9 cellular contexts compared by ENCODE assay signal in the genomic region with DNA sequence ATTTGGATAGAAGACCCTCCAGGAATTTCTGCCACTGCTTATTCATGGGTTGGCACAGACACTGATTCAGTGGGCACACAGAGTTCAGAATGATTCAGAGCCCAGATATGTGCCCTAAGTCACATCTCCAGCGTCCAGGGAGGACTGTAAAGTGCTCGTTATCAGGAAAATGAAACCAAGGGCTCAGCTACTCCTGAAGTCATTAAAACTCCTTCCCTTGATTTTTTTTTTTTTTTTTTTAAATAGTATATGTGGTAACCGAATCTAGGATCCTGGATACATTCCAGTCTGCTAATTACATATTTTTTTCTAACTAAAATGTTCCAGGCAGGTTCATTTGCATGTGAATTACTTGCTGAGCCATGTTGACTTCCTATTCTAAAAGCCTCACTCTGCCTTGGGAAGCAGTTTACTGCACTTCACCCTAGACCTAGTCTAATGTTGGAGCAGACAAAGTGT. TPM values are rescaled to one million over a fixed set of nuclear protein-coding genes. Genes with fewer than 3 reads are reported as not detected.
DNase-seq lines count a peak whose midpoint lies in the region; ATAC-seq and TF ChIP-seq lines count a peak whose summit lies in the region.
"Had no signal": no experiment of that assay in that cellular context is flagged by ENCODE, and none has a peak within 500 bp of the region (broad histone marks: within the 10 kb centered on the region; RNA-seq: fewer than 3 reads in every experiment).

No MANE protein-coding gene starts in this region.

- peak overlapping the region; percentile 62 for H2BK5ac ChIP-seq in IMR-90 (ENCODE audit: low read depth, low read length, poor library complexity, severe bottlenecking)

- H3K9ac ChIP-seq in IMR-90 (ENCODE audit: low read depth, low read length), result no peak overlapping the region

- no peak overlapping the region for H3K27ac ChIP-seq in IMR-90 (ENCODE audit: insufficient read depth, low read length)
- H3K27ac ChIP-seq in brain microvascular endothelial cell, result peak overlapping the region; percentile 56

- peak overlapping the region; percentile 90 for H3K4me2 ChIP-seq in IMR-90 (ENCODE audit: low read depth, low read length)

- H3K18ac ChIP-seq in IMR-90 (ENCODE audit: low read depth, low read length), result peak overlapping the region; percentile 56; the same call in 1 of the 2 replicates

- H3K79me1 ChIP-seq in IMR-90 (ENCODE audit: low read depth in 1 of 2, low read length in 2 of 2), result peaks cover 18 to 24% of the 10 kb centered on the region in 2 experiments; a peak in 3 of 4 replicates

- H3K4me3 ChIP-seq in BJ (ENCODE audit: low read depth, low read length) (peak overlapping the region; percentile 3; the same call in 1 of the 2 replicates), IMR-90 (ENCODE audit: insufficient read depth, low read depth, low read length) (no peak overlapping the region), brain microvascular endothelial cell (ENCODE audit: low read depth, low read length) (peak overlapping the region; percentile 18)

- H3K4ac ChIP-seq in IMR-90 (ENCODE audit: low read depth, low read length), result peak overlapping the region; percentile 37; the same call in 1 of the 2 replicates

- H3K4me1 ChIP-seq in IMR-90 (ENCODE audit: control insufficient read depth, insufficient read depth, low read length), result peaks cover 4% of the 10 kb centered on the region

- intact Hi-C loops in IMR-90 (cut with micrococcal nuclease), result no loop called here

- no peak overlapping the region; the same call in 1 of the 2 replicates for H3K23ac ChIP-seq in IMR-90 (ENCODE audit: low read depth, low read length)

- peak overlapping the region; percentile 36; the same call in 1 of the 2 replicates for H2BK120ac ChIP-seq in IMR-90 (ENCODE audit: low read depth, low read length)

- H3K56ac ChIP-seq in IMR-90 (ENCODE audit: extremely low read depth, insufficient read depth, low read length), result no peak overlapping the region

- in situ Hi-C loops in IMR-90 (cut with MboI; ENCODE audit: low sequenced_read_pairs), result no loop called here
- in situ Hi-C loops in brain microvascular endothelial cell (cut with HindIII; ENCODE audit: low pct_ligation_motif_present, low sequenced_read_pairs), result no loop called here

- H3K9me3 ChIP-seq in IMR-90 (ENCODE audit: control insufficient read depth, insufficient read depth, low read length), result no peaks in the 10 kb centered on the region

- peak; percentile 42 for ATAC-seq in IMR-90 (ENCODE audit: low read depth)
- ATAC-seq in GM19463 (IDR thresholded peaks at IDR 0.05; ENCODE audit: unreplicated experiment), result no peak
- ATAC-seq in GM21515 (IDR thresholded peaks at IDR 0.05; ENCODE audit: unreplicated experiment), result no peak

- dilution Hi-C loops in IMR-90 (cut with HindIII; ENCODE audit: low sequenced_read_pairs, unreplicated experiment), result no loop called here

- H2AFZ ChIP-seq in IMR-90 (replicated peaks; ENCODE audit: low read length, poor library complexity), result no peak overlapping the region

- CTCF ChIA-PET in BJ (lab: Yijun Ruan, JAX), result interaction anchor here (1.1 to 1.2 kb wide), 2 partner anchors 8 to 14 kb away, joined by 3 read pairs; no protein-coding TSS in a partner anchor
- CTCF ChIA-PET in IMR-90 (lab: Yijun Ruan, JAX), result no interaction called here

- no peak overlapping the region for H2BK20ac ChIP-seq in IMR-90 (ENCODE audit: low read depth, low read length)

- peaks cover 5% of the 10 kb centered on the region; the same call in 1 of the 2 replicates for H3K9me1 ChIP-seq in IMR-90 (ENCODE audit: insufficient read depth, low read length)

- H2AK5ac ChIP-seq in IMR-90 (ENCODE audit: low read depth, low read length), result no peak overlapping the region

- no TSS peak for BruUV-seq in IMR-90 (replicated peaks; lab: Mats Ljungman, UMichigan)

- TF ChIP-seq RAD21 in IMR-90 (IDR thresholded peaks at IDR 0.05; ENCODE audit: low read length), result no peak

- H4K20me1 ChIP-seq in IMR-90 (ENCODE audit: insufficient read depth, low read length), result no peaks in the 10 kb centered on the region

- WGBS in IMR-90 (ENCODE audit: extremely low coverage in 2 of 2, insufficient read length in 1 of 2), 2 experiments, result no CpG with 5 or more reads among the region's 3 CpGs

- no peaks in the 10 kb centered on the region for H3K36me3 ChIP-seq in BJ (ENCODE audit: control insufficient read depth, insufficient read depth, low read length)
- H3K36me3 ChIP-seq in IMR-90 (ENCODE audit: control insufficient read depth, insufficient read depth, low read length), result no peaks in the 10 kb centered on the region
- no peaks in the 10 kb centered on the region for H3K36me3 ChIP-seq in brain microvascular endothelial cell (replicated peaks)

- TF ChIP-seq CTCF in BJ (IDR thresholded peaks at IDR 0.05; ENCODE audit: insufficient read depth, low read depth, low read length) (no peak), IMR-90 (conservative IDR thresholded peaks at IDR 0.05; ENCODE audit: low read depth, low read length) (no peak), brain microvascular endothelial cell (IDR thresholded peaks at IDR 0.05; ENCODE audit: low read depth, low read length, missing control alignments) (no peak)

- no peak for TF ChIP-seq POLR2A in IMR-90 (IDR thresholded peaks at IDR 0.05; ENCODE audit: low read depth, low read length)

- POLR2A ChIA-PET in BJ (lab: Charles Lee) (interaction anchor here (0.5 to 0.7 kb wide), 2 partner anchors 95 to 252 kb away, joined by 4 to 5 read pairs; no protein-coding TSS in a partner anchor), IMR-90 (lab: Charles Lee; ENCODE audit: unreplicated experiment) (interaction anchor here (0.6 kb wide), 1 partner anchor 79 kb away, joined by 3 read pairs; no protein-coding TSS in a partner anchor)

- DNase-seq in BJ (ENCODE audit: low read depth), result no peak
- DNase-seq in IMR-90, result no peak
- DNase-seq in brain microvascular endothelial cell, result peak; percentile 59
- peak; percentile 56 to 80 for DNase-seq in lung microvascular endothelial cell (ENCODE audit: low read depth in 2 of 2)
- no peak for DNase-seq in midbrain (lab: John Stamatoyannopoulos, UW)
- DNase-seq in MV-4-11 (lab: John Stamatoyannopoulos, UW), result no peak
- DNase-seq: posterior cingulate gyrus had no signal

- 0 out of 2 replicates have a peak overlapping the region, but pooled peaks have one; percentile 27 for H3K14ac ChIP-seq in IMR-90 (replicated peaks; ENCODE audit: low read depth, low read length)

- H4K5ac ChIP-seq in IMR-90 (ENCODE audit: low read depth, low read length), result peak overlapping the region; percentile 42; the same call in 1 of the 2 replicates

- H3K27me3 ChIP-seq in BJ (ENCODE audit: control insufficient read depth, insufficient read depth, low read length), result no peaks in the 10 kb centered on the region
- no peaks in the 10 kb centered on the region for H3K27me3 ChIP-seq in IMR-90 (ENCODE audit: control insufficient read depth, insufficient read depth, low read length)
- no peaks in the 10 kb centered on the region for H3K27me3 ChIP-seq in brain microvascular endothelial cell (replicated peaks)

- no peak overlapping the region for H2BK15ac ChIP-seq in IMR-90 (ENCODE audit: low read depth, low read length)

- no peak overlapping the region for H2AK9ac ChIP-seq in IMR-90 (replicated peaks; ENCODE audit: low read depth, low read length, poor library complexity)

- H4K91ac ChIP-seq in IMR-90 (ENCODE audit: insufficient read depth, low read depth, low read length), result no peak overlapping the region

- peak overlapping the region in 1 of 2 experiments; percentile 50; a peak in 1 of 4 replicates for H4K8ac ChIP-seq in IMR-90 (ENCODE audit: low read depth in 2 of 2, low read length in 2 of 2)

TF ChIP-seq in IMR-90, 13 proteins besides CTCF, POLR2A, EP300 and RAD21:
- TF ChIP-seq, protein P1, sequence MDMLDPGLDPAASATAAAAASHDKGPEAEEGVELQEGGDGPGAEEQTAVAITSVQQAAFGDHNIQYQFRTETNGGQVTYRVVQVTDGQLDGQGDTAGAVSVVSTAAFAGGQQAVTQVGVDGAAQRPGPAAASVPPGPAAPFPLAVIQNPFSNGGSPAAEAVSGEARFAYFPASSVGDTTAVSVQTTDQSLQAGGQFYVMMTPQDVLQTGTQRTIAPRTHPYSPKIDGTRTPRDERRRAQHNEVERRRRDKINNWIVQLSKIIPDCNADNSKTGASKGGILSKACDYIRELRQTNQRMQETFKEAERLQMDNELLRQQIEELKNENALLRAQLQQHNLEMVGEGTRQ (IDR thresholded peaks at IDR 0.05; ENCODE audit: low read depth, low read length), result no peak
- 0 out of 2 replicates have a peak, but pooled peaks have one; percentile 7 for TF ChIP-seq FOS (IDR thresholded peaks at IDR 0.05; ENCODE audit: low read depth, low read length)

RNA-seq across cellular contexts. Expression of a gene that starts 34.7 kb away (rescaled TPM):
- polyA plus RNA-seq in BJ (2011; rRNA removed) (68.3 and 82.8 TPM in 2 replicates), IMR-90 (2012; rRNA removed) (14.5 and 15.0 TPM in 2 replicates)
- polyA minus RNA-seq in BJ (2011; rRNA and poly(A)+ RNA removed), result 107 and 140 TPM in 2 replicates
- total RNA-seq in IMR-90 (2012; rRNA removed) (68.0 and 84.6 TPM in 2 replicates), lung microvascular endothelial cell (28.0 and 49.3 TPM in 2 replicates)
- 7.0 and 7.9 TPM in 2 replicates for polyA plus RNA-seq in IMR-90 (2012; cell fraction: cytosol; rRNA removed)
- 3.0 and 10.6 TPM in 2 replicates for polyA plus RNA-seq in IMR-90 (2012; cell fraction: nucleus; rRNA removed; ENCODE audit: low replicate concordance)

Comparison
In these comparisons a context has a peak if more than half of its experiments do, and no peak if none do; other contexts are left out.
1. DNase-seq: peak in brain microvascular endothelial cell (single experiment) and lung microvascular endothelial cell (2 of 2); none in BJ (single experiment), IMR-90 (single experiment), midbrain (single experiment) and MV-4-11 (single experiment).